In genomic region chr3:114867828-114868498, GRCh38 we compare ENCODE assay signal across 18 cellular contexts.
"Had no signal": no experiment of that assay in that cellular context is flagged by ENCODE, and none has a peak within 500 bp of the region (broad histone marks: within the 10 kb centered on the region; RNA-seq: fewer than 3 reads in every experiment).

No MANE protein-coding gene starts in this region.

- H3K36me3 ChIP-seq: sigmoid colon, tibial nerve, upper lobe of right lung, vagina had no signal

- H3K27ac ChIP-seq: psoas muscle, skin epidermis, testis, tibial nerve, upper lobe of right lung, vagina had no signal

- DNase-seq: effector memory CD4-positive, alpha-beta T cell; immature natural killer cell; left cardiac atrium; mesendoderm; naive B cell; occipital lobe; psoas muscle; sigmoid colon; stimulated activated CD4-positive, alpha-beta T cell treated with anti-CD3 and anti-CD28 coated beads, Interleukin-2, amount 100 ng/mL, for 24 hours; stimulated activated CD4-positive, alpha-beta T cell treated with anti-CD3 and anti-CD28 coated beads, Interleukin-4, amount 100 ng/mL, for 4 hours; stimulated activated naive B cell treated with anti-CD40 and anti-IgM and Interleukin-4, amounts not matched to agents 10 μg/mL and 1 μg/mL and 100 μg/mL, for 72 hours; stimulated activated naive CD8-positive, alpha-beta T cell treated with anti-CD3 and anti-CD28 coated beads, Interleukin-15, amount 100 ng/mL, for 72 hours; testis; upper lobe of right lung had no signal

- H3K4me3 ChIP-seq: psoas muscle, sigmoid colon, skin epidermis, testis, tibial nerve, upper lobe of right lung, vagina had no signal

- H3K4me1 ChIP-seq: testis had no signal

- H3K27me3 ChIP-seq: sigmoid colon, testis, tibial nerve, upper lobe of right lung, vagina had no signal

- ATAC-seq: esophagus mucosa; psoas muscle; stimulated activated naive B cell treated with anti-CD40 and anti-IgM and Interleukin-4, amounts not matched to agents 10 μg/mL and 1 μg/mL and 100 μg/mL, for 72 hours; stimulated activated naive CD8-positive, alpha-beta T cell treated with anti-CD3 and anti-CD28 coated beads, Interleukin-15, amount 100 ng/mL, for 72 hours; upper lobe of right lung had no signal

- H3K9me3 ChIP-seq: psoas muscle, sigmoid colon, testis, tibial nerve, upper lobe of right lung, vagina had no signal
